ENCODE assay signal across 8 cellular contexts in the genomic region with DNA sequence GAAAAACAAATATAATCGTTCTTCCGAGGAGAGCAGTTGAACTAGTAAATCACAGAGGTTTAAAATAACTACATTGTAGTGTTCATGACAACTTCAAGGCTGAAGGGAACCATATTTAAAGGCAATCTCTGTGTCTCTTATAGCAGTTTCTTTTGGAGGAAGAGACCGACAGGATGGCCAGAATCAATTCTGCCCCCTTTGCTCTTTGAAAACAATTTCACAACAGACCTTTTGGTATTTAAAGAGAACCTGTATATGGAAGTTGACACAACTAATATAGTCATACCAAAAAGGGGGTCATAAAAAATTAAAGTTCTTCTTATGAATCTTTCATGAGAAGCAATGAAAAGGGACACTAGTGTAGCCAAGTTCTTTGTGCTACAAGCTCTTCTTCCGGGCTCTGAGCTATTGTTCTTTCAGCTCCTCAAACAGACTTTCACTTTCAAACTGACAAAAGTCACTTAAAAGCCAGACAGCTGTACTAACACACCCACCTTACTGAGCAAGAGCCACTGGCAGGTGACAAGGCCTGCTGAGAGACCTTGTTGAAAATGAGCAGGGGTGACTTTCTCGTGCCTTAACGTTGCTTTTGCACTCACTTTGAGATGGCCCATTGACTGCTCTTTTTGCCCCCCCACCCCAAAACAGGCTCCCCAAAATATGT. TPM values are rescaled to one million over a fixed set of nuclear protein-coding genes. Genes with fewer than 3 reads are reported as not detected.
DNase-seq lines count a peak whose midpoint lies in the region; ATAC-seq and TF ChIP-seq lines count a peak whose summit lies in the region.

No MANE protein-coding gene starts in this region.

- no peaks in the 10 kb centered on the region for H3K27me3 ChIP-seq in esophagus squamous epithelium

- peak; percentile 59 for ATAC-seq in GM19455 (IDR thresholded peaks at IDR 0.05; ENCODE audit: unreplicated experiment)

- DNase-seq in Daoy (ENCODE audit: low read depth) (peak; percentile 15), NCI-H82 (lab: John Stamatoyannopoulos, UW) (no peak), esophagus squamous epithelium (lab: John Stamatoyannopoulos, UW) (no peak), AML-193 (lab: John Stamatoyannopoulos, UW) (no peak), GM03348 (ENCODE audit: low spot score) (no peak)

- no peaks in the 10 kb centered on the region for H3K9me3 ChIP-seq in KOPT-K1 (ENCODE audit: insufficient read depth, low read length, poor library complexity, severe bottlenecking)
- H3K9me3 ChIP-seq in esophagus squamous epithelium = no peaks in the 10 kb centered on the region

- no peak overlapping the region for H3K4me3 ChIP-seq in esophagus squamous epithelium

- intact Hi-C loops in esophagus squamous epithelium (cut with DNase I) = no loop called here

- H3K36me3 ChIP-seq in KOPT-K1 (ENCODE audit: insufficient read depth, low read length) (no peaks in the 10 kb centered on the region), esophagus squamous epithelium (no peaks in the 10 kb centered on the region)

- no peak for TF ChIP-seq CTCF in esophagus squamous epithelium (IDR thresholded peaks at IDR 0.05)

- H3K4me1 ChIP-seq in esophagus squamous epithelium = no peaks in the 10 kb centered on the region

- no peak for TF ChIP-seq POLR2A in esophagus squamous epithelium (IDR thresholded peaks at IDR 0.05)

- H3K27ac ChIP-seq in KOPT-K1 (ENCODE audit: low read depth, low read length, poor library complexity, severe bottlenecking) (peak overlapping the region; percentile 55), cingulate gyrus (ENCODE audit: low read depth, low read length) (peak overlapping the region; percentile 95), esophagus squamous epithelium (no peak overlapping the region)

- WGBS in esophagus squamous epithelium, 2 donors = 47 to 64% methylated on average over 6 of the region's 6 CpGs

RNA-seq across cellular contexts. Expression of gene PROX1, which starts 31.0 kb away (rescaled TPM):
- total RNA-seq in Daoy (2014; rRNA removed; shearing (Covaris generic)) = 0.98 and 1.5 TPM in 2 replicates
- total RNA-seq in esophagus squamous epithelium = 1 to 10 TPM in 1 of 4 donors, under 1 TPM in 3; 0.15 to 3.8 (median 0.66) TPM

Comparison
In these comparisons a context has a peak if more than half of its experiments do, and no peak if none do; other contexts are left out.
1. H3K27ac ChIP-seq: peak in KOPT-K1 (single experiment) and cingulate gyrus (single experiment); none in esophagus squamous epithelium (0 of 4).